Comparison of ENCODE assay signal across 1 cellular context in genomic region chr9:33221568-33221884, GRCh38.
TF ChIP-seq lines count a peak whose summit lies in the region.

No MANE protein-coding gene starts in this region.

TF ChIP-seq in GM23338, 12 proteins besides CTCF, POLR2A, EP300 and RAD21:
- no peak for TF ChIP-seq STAT1 (IDR thresholded peaks at IDR 0.05; ENCODE audit: unreplicated experiment)
- no peak for TF ChIP-seq ZNF462 (CRISPR knock-in tag; IDR thresholded peaks at IDR 0.05)
- TF ChIP-seq ZNF114 (CRISPR knock-in tag; IDR thresholded peaks at IDR 0.05): no peak
- no peak for TF ChIP-seq JUNB (IDR thresholded peaks at IDR 0.05; ENCODE audit: unreplicated experiment)
- TF ChIP-seq CREB1 (CRISPR knock-in tag; IDR thresholded peaks at IDR 0.05; ENCODE audit: low read depth): no peak
